ENCODE assay signal across 1 cellular context in the genomic region with DNA sequence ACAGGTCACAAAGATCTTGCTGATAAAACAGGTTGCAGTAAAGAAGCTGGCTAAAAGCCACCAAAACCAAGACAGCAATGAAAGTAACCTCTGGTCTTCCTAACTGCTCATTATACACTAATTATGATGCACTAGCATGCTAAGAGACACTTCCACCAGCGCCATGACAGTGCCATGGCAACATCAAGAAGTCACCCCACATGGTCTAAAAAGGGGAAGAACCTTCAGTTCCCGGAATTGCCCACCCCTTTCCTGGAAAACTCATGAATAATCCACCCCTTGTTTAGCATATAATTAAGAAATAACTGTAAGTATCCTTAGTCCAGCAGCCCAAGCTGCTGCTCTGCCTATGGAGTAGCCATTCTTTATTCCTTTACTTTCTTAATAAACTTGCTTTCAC.
TF ChIP-seq lines count a peak whose summit lies in the region.
"Not testable (repeated sequence)": the region's sequence is repeated elsewhere in the genome, so short reads cannot be mapped to it uniquely, and the experiment has no call there.

No MANE protein-coding gene starts in this region.

TF ChIP-seq in K562, 482 proteins besides CTCF, POLR2A, EP300 and RAD21 (continued from another document):
- TF ChIP-seq YY1 (IDR thresholded peaks at IDR 0.05; ENCODE audit: borderline replicate concordance in 1 of 3, control insufficient read depth in 1 of 3, extremely low read depth in 1 of 3, insufficient read depth in 3 of 3, insufficient read length in 1 of 3, insufficient replicate concordance in 2 of 3, low read depth in 1 of 3, low read length in 2 of 3) = peak in 1 of 3 experiments; percentile 69
- peak; percentile 61 for TF ChIP-seq USF1 (CRISPR knock-in tag; IDR thresholded peaks at IDR 0.05)
- not testable (repeated sequence) for TF ChIP-seq PBX2 (CRISPR knock-in tag; IDR thresholded peaks at IDR 0.05; ENCODE audit: low read depth); NR2C2 (CRISPR knock-in tag; IDR thresholded peaks at IDR 0.05); MYC (CRISPR knock-in tag; IDR thresholded peaks at IDR 0.05; ENCODE audit: borderline replicate concordance, low read depth)
- TF ChIP-seq PBX2 (tag; conservative IDR thresholded peaks at IDR 0.05; ENCODE audit: low read depth) = 0 out of 2 replicates have a peak, but pooled peaks have one; percentile 42
- TF ChIP-seq NR2C2 (tag; IDR thresholded peaks at IDR 0.05) = 0 out of 2 replicates have a peak, but pooled peaks have one; percentile 5
- peak; percentile 98 for TF ChIP-seq STAT5A (IDR thresholded peaks at IDR 0.05; ENCODE audit: borderline replicate concordance, low read length)
- TF ChIP-seq MYNN (IDR thresholded peaks at IDR 0.05) = peak; percentile 99
- TF ChIP-seq MYNN (CRISPR knock-in tag; IDR thresholded peaks at IDR 0.05) = peak; percentile 84
- TF ChIP-seq PKNOX1 (IDR thresholded peaks at IDR 0.05) = peak; percentile 86
- TF ChIP-seq SP1 (CRISPR knock-in tag; IDR thresholded peaks at IDR 0.05) = peak; percentile 89
- peak in 1 of 2 experiments; percentile 34; a peak in 1 of 4 replicates for TF ChIP-seq SIX5 (IDR thresholded peaks at IDR 0.05; ENCODE audit: borderline replicate concordance in 1 of 2, insufficient read depth in 1 of 2, low read depth in 1 of 2, low read length in 2 of 2)
- 0 out of 4 replicates have a peak, but pooled peaks of 1 of the 2 experiments have one; percentile 15 for TF ChIP-seq FOXK2 (conservative IDR thresholded peaks at IDR 0.05 in 1 of 2, IDR thresholded peaks at IDR 0.05 in 1 of 2; ENCODE audit: low read depth in 2 of 2)
- TF ChIP-seq EP400 (IDR thresholded peaks at IDR 0.05) = 0 out of 2 replicates have a peak, but pooled peaks have one; percentile 47
- peak; percentile 96 for TF ChIP-seq RFX1 (IDR thresholded peaks at IDR 0.05)
- TF ChIP-seq USF2 (CRISPR knock-in tag; IDR thresholded peaks at IDR 0.05) = peak; percentile 26; the same call in 1 of the 2 replicates
- TF ChIP-seq MYC (IDR thresholded peaks at IDR 0.05; ENCODE audit: low read depth, low read length) = peak; percentile 46; the same call in 1 of the 2 replicates
- TF ChIP-seq MEIS2 (IDR thresholded peaks at IDR 0.05; ENCODE audit: partially characterized antibody) = peak; percentile 39
- TF ChIP-seq MXI1 (IDR thresholded peaks at IDR 0.05; ENCODE audit: low read depth, low read length) = peak; percentile 95
- TF ChIP-seq ZNF766 (CRISPR knock-in tag; conservative IDR thresholded peaks at IDR 0.05) = 0 out of 2 replicates have a peak, but pooled peaks have one; percentile 20
- TF ChIP-seq BMI1 (IDR thresholded peaks at IDR 0.05; ENCODE audit: low read length) = peak; percentile 85
- TF ChIP-seq NR2C1 (IDR thresholded peaks at IDR 0.05) = peak; percentile 16; the same call in 1 of the 2 replicates
- peak; percentile 18; the same call in 1 of the 2 replicates for TF ChIP-seq NR2C1 (tag; IDR thresholded peaks at IDR 0.05)
- peak; percentile 42; the same call in 1 of the 2 replicates for TF ChIP-seq SPI1 (IDR thresholded peaks at IDR 0.05; ENCODE audit: borderline replicate concordance, low read depth, low read length)
- peak; percentile 29; the same call in 1 of the 2 replicates for TF ChIP-seq EGR1 (conservative IDR thresholded peaks at IDR 0.05)
- TF ChIP-seq SREBF1 (IDR thresholded peaks at IDR 0.05; ENCODE audit: borderline replicate concordance, low read depth, low read length) = peak; percentile 91; the same call in 1 of the 2 replicates
- peak in 1 of 2 experiments; percentile 87; a peak in 2 of 4 replicates for TF ChIP-seq CSDE1 (IDR thresholded peaks at IDR 0.05)
